ENCODE assay signal across 8 cellular contexts in genomic region chr2:20422679-20423271, GRCh38. TPM values are rescaled to one million over a fixed set of nuclear protein-coding genes. Genes with fewer than 3 reads are reported as not detected.
DNase-seq lines count a peak whose midpoint lies in the region; ATAC-seq and TF ChIP-seq lines count a peak whose summit lies in the region.

No MANE protein-coding gene starts in this region.

- intact Hi-C loops in body of pancreas (cut with DNase I), result no loop called here

- H3K27me3 ChIP-seq in H9 (ENCODE audit: insufficient read depth, low read length) (no peaks in the 10 kb centered on the region), body of pancreas (no peaks in the 10 kb centered on the region), lung (ENCODE audit: control insufficient read depth, insufficient read depth) (no peaks in the 10 kb centered on the region)

- no peak overlapping the region for H3K14ac ChIP-seq in H9 (ENCODE audit: insufficient read depth, low read length)

- no peaks in the 10 kb centered on the region for H3K9me3 Mint-ChIP-seq in H9

- no peak overlapping the region for H2AFZ ChIP-seq in H9 (ENCODE audit: low read length)

- no peaks in the 10 kb centered on the region for H3K23me2 ChIP-seq in H9 (ENCODE audit: insufficient read length, low read depth, low read length, poor library complexity, severe bottlenecking)

- no peak overlapping the region for H2BK20ac ChIP-seq in H9 (ENCODE audit: low read depth, low read length, poor library complexity, severe bottlenecking)

- no peak overlapping the region for H3K27ac ChIP-seq in H9 (ENCODE audit: insufficient read length, low read depth, low read length)
- peak overlapping the region; percentile 32 to 92 (median 68) for H3K27ac ChIP-seq in body of pancreas
- H3K27ac ChIP-seq in lung (ENCODE audit: low read depth in 1 of 2, low read length in 1 of 2), result peak overlapping the region; percentile 5 to 40

- no peak overlapping the region for H2AK5ac ChIP-seq in H9 (ENCODE audit: insufficient read length, low read length)

- H2BK120ac ChIP-seq in H9 (ENCODE audit: low read depth, low read length, poor library complexity, severe bottlenecking), result no peak overlapping the region

- no peaks in the 10 kb centered on the region for H4K20me1 ChIP-seq in H9 (ENCODE audit: control insufficient read depth, insufficient read depth, insufficient read length)

- no peak overlapping the region for H2BK15ac ChIP-seq in H9 (ENCODE audit: low read depth, low read length)

- H3K79me2 ChIP-seq in H9 (ENCODE audit: insufficient read depth, low read length), result no peaks in the 10 kb centered on the region

- no peak overlapping the region for H3K9ac ChIP-seq in H9 (ENCODE audit: extremely low read depth, insufficient read length, low read length)

- no peak overlapping the region for H2BK5ac ChIP-seq in H9 (ENCODE audit: insufficient read length, low read length)

- H3K23ac ChIP-seq in H9 (ENCODE audit: insufficient read length, low read depth, low read length), result no peak overlapping the region

- H4K5ac ChIP-seq in H9 (ENCODE audit: insufficient read length, low read depth, low read length), result no peak overlapping the region

- no peak overlapping the region for H3K4me2 ChIP-seq in H9 (ENCODE audit: insufficient read depth, insufficient read length, low read length)

- no peak for TF ChIP-seq POLR2A in body of pancreas (IDR thresholded peaks at IDR 0.05)

- no peaks in the 10 kb centered on the region for H3K36me3 Mint-ChIP-seq in H9 (ENCODE audit: insufficient read depth in 1 of 3, low read depth in 3 of 3)

- H3K18ac ChIP-seq in H9 (ENCODE audit: insufficient read length, low read depth, low read length), result no peak overlapping the region

- no peaks in the 10 kb centered on the region for H3K79me1 ChIP-seq in H9 (ENCODE audit: insufficient read depth, low read depth, low read length, poor library complexity, severe bottlenecking)

- no peaks in the 10 kb centered on the region for H3K36me3 ChIP-seq in body of pancreas (replicated peaks in 1 of 2; ENCODE audit: insufficient read depth in 1 of 2, low read depth in 2 of 2)
- H3K36me3 ChIP-seq in lung (ENCODE audit: control insufficient read depth in 2 of 2, insufficient read depth in 2 of 2, low read length in 2 of 2), result no peaks in the 10 kb centered on the region

- no CpG with 5 or more reads among the region's 7 CpGs for WGBS in H9 (ENCODE audit: extremely low coverage, insufficient read length, low lambda C conversion rate)
- WGBS in body of pancreas, 2 donors, result 70 to 79% methylated on average over 5 to 7 of the region's 7 CpGs
- 82 to 85% methylated on average over 7 of the region's 7 CpGs for WGBS in lung, 2 donors

- peak overlapping the region in 1 of 3 experiments; percentile 73; a peak in 1 of 7 replicates for H3K27ac Mint-ChIP-seq in H9

- H3K56ac ChIP-seq in H9 (ENCODE audit: insufficient read length, low read depth, low read length), result no peak overlapping the region

- TF ChIP-seq CTCF in H9 (conservative IDR thresholded peaks at IDR 0.05), result peak; percentile 61
- TF ChIP-seq CTCF in body of pancreas (IDR thresholded peaks at IDR 0.05), result peak in 2 of 7 experiments; percentile 5 to 8
- TF ChIP-seq CTCF in lung (IDR thresholded peaks at IDR 0.05; ENCODE audit: control extremely low read depth, extremely low read depth), result no peak

- H3K4me1 ChIP-seq in H9 (ENCODE audit: insufficient read depth, low read length) (no peaks in the 10 kb centered on the region; the same call in 1 of the 2 replicates), body of pancreas (peaks cover 34% of the 10 kb centered on the region), lung (ENCODE audit: control insufficient read depth in 2 of 2, insufficient read depth in 2 of 2, low read length in 2 of 2) (peaks cover 6 to 31% of the 10 kb centered on the region in 2 donors)

- H3K9me3 ChIP-seq in H9 (ENCODE audit: control insufficient read depth, low read depth, low read length) (no peaks in the 10 kb centered on the region), body of pancreas (no peaks in the 10 kb centered on the region), lung (ENCODE audit: control insufficient read depth in 2 of 2, insufficient read depth in 1 of 2, low read length in 1 of 2) (no peaks in the 10 kb centered on the region)

- peak; percentile 36 for DNase-seq in AG08396 (ENCODE audit: low spot score)
- DNase-seq in H9, result peak; percentile 68
- DNase-seq in body of pancreas, result no peak
- no peak for DNase-seq in lung (ENCODE audit: low spot score)
- no peak for DNase-seq in activated CD4-positive, CD25-positive, alpha-beta regulatory T cell treated with anti-CD3 and anti-CD28 coated beads, Interleukin-2, amount 50 U/mL, for 72 hours
- no peak for DNase-seq in stimulated activated CD4-positive, alpha-beta T cell treated with anti-CD3 and anti-CD28 coated beads, Interleukin-2, amount 100 ng/mL, for 48 hours
- DNase-seq in SW 1271 (lab: John Stamatoyannopoulos, UW), result no peak

- peaks cover 5% of the 10 kb centered on the region for H3K27me3 Mint-ChIP-seq in H9 (ENCODE audit: low read depth)

- H3K4me1 Mint-ChIP-seq in H9, result peaks cover 11 to 19% of the 10 kb centered on the region in 2 experiments; a peak in 3 of 4 replicates

- ATAC-seq in body of pancreas, result no peak
- no peak for ATAC-seq in lung (ENCODE audit: insufficient read depth, low FRiP score)
- ATAC-seq in HG03520 (IDR thresholded peaks at IDR 0.05; ENCODE audit: unreplicated experiment), result no peak

- H4K91ac ChIP-seq in H9 (ENCODE audit: insufficient read length, low read depth, low read length), result no peak overlapping the region

- H3K4ac ChIP-seq in H9 (ENCODE audit: low read depth, low read length), result no peak overlapping the region

- H4K8ac ChIP-seq in H9 (replicated peaks; ENCODE audit: insufficient read length, low read depth, low read length), result no peak overlapping the region

- no peak overlapping the region for H3K4me3 Mint-ChIP-seq in H9

- H3K4me3 ChIP-seq in body of pancreas (no peak overlapping the region), lung (no peak overlapping the region)

- no peak overlapping the region for H2BK12ac ChIP-seq in H9 (ENCODE audit: insufficient read length, low read depth, low read length)

- H3T11ph ChIP-seq in H9 (ENCODE audit: low read length), result no peak overlapping the region

RNA-seq across cellular contexts. Expression of gene RHOB, which starts 24.1 kb away (rescaled TPM):
- total RNA-seq in H9 (2021) (10.3 and 10.8 TPM in 2 replicates), body of pancreas (100 to 1,000 TPM; 376 to 784 TPM), lung (100 to 1,000 TPM; 239 to 258 TPM)
- 100 to 1,000 TPM in 1 of 2 donors, 10 to 100 TPM in 1; 93.2 to 354 TPM for polyA plus RNA-seq in lung

Comparison
In these comparisons a context has a peak if more than half of its experiments do, and no peak if none do; other contexts are left out.
1. DNase-seq: peak in AG08396 (single experiment) and H9 (single experiment); none in body of pancreas (0 of 4), lung (single experiment), activated CD4-positive, CD25-positive, alpha-beta regulatory T cell treated with anti-CD3 and anti-CD28 coated beads, Interleukin-2, amount 50 U/mL, for 72 hours (single experiment), stimulated activated CD4-positive, alpha-beta T cell treated with anti-CD3 and anti-CD28 coated beads, Interleukin-2, amount 100 ng/mL, for 48 hours (0 of 2) and SW 1271 (0 of 2).
2. RNA of gene RHOB, which starts 24.1 kb away (total RNA-seq): 376 to 784 TPM in body of pancreas and 239 to 258 TPM in lung; 10.3 to 10.8 TPM in H9; every median in the first group is over 10 times any median in the second.